ENCODE assay signal across 30 cellular contexts in genomic region chr9:72614057-72614456, GRCh38.
"Had no signal": no experiment of that assay in that cellular context is flagged by ENCODE, and none has a peak within 500 bp of the region (broad histone marks: within the 10 kb centered on the region; RNA-seq: fewer than 3 reads in every experiment).

No MANE protein-coding gene starts in this region.

- H3K27ac ChIP-seq: ascending aorta, body of pancreas, Peyer's patch, RWPE1, SJCRH30, VCaP had no signal

- H3K9ac ChIP-seq: SK-N-SH had no signal

- H3K4me2 ChIP-seq: SK-N-SH had no signal

- H3K36me3 ChIP-seq: ascending aorta, Peyer's patch, SJCRH30 had no signal

- DNase-seq: activated CD4-positive, alpha-beta memory T cell treated with anti-CD3 and anti-CD28 coated beads for 36 hours; activated CD4-positive, alpha-beta T cell treated with anti-CD3 and anti-CD28 coated beads, Interleukin-2, amount 10 ng/mL, durations not matched to agents 7 days and 5 days; activated CD4-positive, CD25-positive, alpha-beta regulatory T cell; activated CD8-positive, alpha-beta memory T cell treated with anti-CD3 and anti-CD28 coated beads for 24 hours; activated effector memory CD4-positive, alpha-beta T cell treated with anti-CD3 and anti-CD28 coated beads, Interleukin-2, amount 50 U/mL, for 16 hours; activated naive CD4-positive, alpha-beta T cell treated with Interleukin-2 at 50 U/mL for 16 hours; activated naive CD8-positive, alpha-beta T cell treated with anti-CD3 and anti-CD28 coated beads, Interleukin-2, amount 50 U/mL, for 24 hours; activated T-cell treated with anti-CD3 and anti-CD28 coated beads, Interleukin-2, amount 50 U/mL, for 4 hours; amniotic stem cell; body of pancreas; Karpas-422; MM.1S; NCI-H1105 treated with DMSO at 0.1 percent for 48 hours; NCI-H1436 treated with DMSO at 0.1 percent for 48 hours; NCI-H187; NCI-H2081 treated with DMSO at 0.1 percent for 48 hours; NCI-H2171 treated with DMSO at 0.1 percent for 48 hours; NCI-H226; NCI-H526; NCI-H82; Peyer's patch; Right ventricle myocardium superior; SJCRH30; SK-N-SH; T-helper 1 cell had no signal

- H3K9me3 ChIP-seq: ascending aorta, body of pancreas, Peyer's patch, SJCRH30, SK-N-SH had no signal

- H3K4me1 ChIP-seq: ascending aorta, body of pancreas, SJCRH30 had no signal

- ATAC-seq: activated naive CD4-positive, alpha-beta T cell treated with anti-CD3 and anti-CD28 coated beads, Interleukin-2, amount 50 U/mL, for 72 hours; activated naive CD8-positive, alpha-beta T cell treated with anti-CD3 and anti-CD28 coated beads, Interleukin-2, amount 50 U/mL, for 24 hours; activated T-cell treated with anti-CD3 and anti-CD28 coated beads, Interleukin-2, amount 50 U/mL, for 4 hours; body of pancreas had no signal

- H3K4me3 ChIP-seq: ascending aorta, body of pancreas, Peyer's patch, SJCRH30 had no signal

- FAIRE-seq: bronchial epithelial cell had no signal

- H3K27me3 ChIP-seq: ascending aorta, body of pancreas, Peyer's patch, SJCRH30 had no signal
